Comparison of ENCODE assay signal across 23 cellular contexts in the genomic region with DNA sequence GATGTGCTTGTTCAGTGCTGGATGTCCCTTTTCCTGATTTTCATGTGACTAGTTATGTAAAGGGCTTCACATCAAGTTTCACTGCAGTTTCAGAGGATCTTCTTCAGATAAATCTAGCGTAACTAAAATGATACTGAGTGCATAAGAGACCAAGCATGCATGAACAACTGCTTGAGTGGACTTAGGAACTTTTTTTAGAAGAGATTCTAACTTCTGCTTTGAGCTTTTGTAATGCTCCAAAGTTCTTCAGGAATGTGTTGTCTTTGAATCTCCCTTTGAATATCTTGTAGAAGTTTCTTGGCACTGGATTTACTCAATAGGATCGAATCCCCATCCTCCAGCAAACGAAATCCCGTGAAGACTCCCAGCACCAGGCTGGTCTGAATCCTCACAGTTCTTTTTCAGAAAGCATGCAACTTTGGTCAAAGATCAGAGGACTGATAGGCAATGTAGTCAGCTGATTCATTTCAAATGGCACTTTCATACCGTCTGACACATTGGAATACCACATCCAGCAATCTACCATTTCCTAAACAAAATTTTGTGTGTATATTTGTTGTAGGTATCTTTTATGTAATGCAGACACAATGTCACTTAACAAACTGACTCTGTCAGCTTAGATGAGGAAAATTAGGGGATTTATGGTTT. TPM values are rescaled to one million over a fixed set of nuclear protein-coding genes. Genes with fewer than 3 reads are reported as not detected.
DNase-seq lines count a peak whose midpoint lies in the region; ATAC-seq and TF ChIP-seq lines count a peak whose summit lies in the region.
"Had no signal": no experiment of that assay in that cellular context is flagged by ENCODE, and none has a peak within 500 bp of the region (broad histone marks: within the 10 kb centered on the region; RNA-seq: fewer than 3 reads in every experiment).

No MANE protein-coding gene starts in this region.

- H3K4me1 ChIP-seq in effector memory CD4-positive, alpha-beta T cell (ENCODE audit: control insufficient read depth, insufficient read depth, low read length, poor library complexity, severe bottlenecking) = no peaks in the 10 kb centered on the region

- H3K27ac Mint-ChIP-seq in nephron = peak overlapping the region; percentile 72 to 83 (median 81)
- no peak overlapping the region for H3K27ac Mint-ChIP-seq in natural killer cell treated with Interleukin-12 subunit alpha and Interleukin-12 subunit beta and Interleukin-15 and Interleukin-18, amount 100 ng/mL, for 72 hours
- H3K27ac Mint-ChIP-seq: B cell had no signal

- TF ChIP-seq CTCF in nephron (IDR thresholded peaks at IDR 0.05; ENCODE audit: unreplicated experiment in 3 of 3) = no peak

- no peaks in the 10 kb centered on the region for H3K36me3 Mint-ChIP-seq in nephron (ENCODE audit: low read depth)
- H3K36me3 Mint-ChIP-seq in natural killer cell treated with Interleukin-12 subunit alpha and Interleukin-12 subunit beta and Interleukin-15 and Interleukin-18, amount 100 ng/mL, for 72 hours = no peaks in the 10 kb centered on the region

- no peaks in the 10 kb centered on the region for H3K9me3 Mint-ChIP-seq in nephron
- H3K9me3 Mint-ChIP-seq in natural killer cell treated with Interleukin-12 subunit alpha and Interleukin-12 subunit beta and Interleukin-15 and Interleukin-18, amount 100 ng/mL, for 72 hours = peaks cover 2% of the 10 kb centered on the region

- H3K27ac ChIP-seq in effector memory CD4-positive, alpha-beta T cell (ENCODE audit: insufficient read depth, low read length, poor library complexity, severe bottlenecking) = no peak overlapping the region
- H3K27ac ChIP-seq: HL-60 had no signal

- H3K4me3 Mint-ChIP-seq in nephron = peak overlapping the region in 1 of 3 experiments; percentile 60
- no peak overlapping the region for H3K4me3 Mint-ChIP-seq in natural killer cell treated with Interleukin-12 subunit alpha and Interleukin-12 subunit beta and Interleukin-15 and Interleukin-18, amount 100 ng/mL, for 72 hours
- H3K4me3 Mint-ChIP-seq: B cell had no signal

- DNase-seq in ACHN = peak; percentile 64
- peak; percentile 38 for DNase-seq in RPMI7951 (ENCODE audit: low read depth)
- DNase-seq in kidney tubule cell (ENCODE audit: low spot score) = peak; percentile 89
- DNase-seq in superior temporal gyrus (ENCODE audit: extremely low spot score) = no peak
- no peak for DNase-seq in middle frontal gyrus (ENCODE audit: extremely low spot score, low spot score)
- DNase-seq in natural killer cell treated with Interleukin-12 subunit alpha and Interleukin-12 subunit beta and Interleukin-15 and Interleukin-18, amount 100 ng/mL, for 72 hours (ENCODE audit: low spot score) = no peak
- no peak for DNase-seq in effector memory CD4-positive, alpha-beta T cell
- DNase-seq: 8988T, DMS153, GF-D8, IMR-90, NCI-H1092, NCI-H1436 treated with DMSO at 0.1 percent for 48 hours, NCI-H2107, NCI-H510A, NCI-H748 treated with DMSO at 0.1 percent for 48 hours, OCI-M1, RPMI8226, SHP77 treated with DMSO at 0.1 percent for 48 hours had no signal

- H3K36me3 ChIP-seq in effector memory CD4-positive, alpha-beta T cell (ENCODE audit: control insufficient read depth, insufficient read depth, low read length) = no peaks in the 10 kb centered on the region

- no peaks in the 10 kb centered on the region for H3K27me3 Mint-ChIP-seq in nephron (ENCODE audit: low read depth)
- peaks cover 25 to 56% of the 10 kb centered on the region in 2 donors for H3K27me3 Mint-ChIP-seq in natural killer cell treated with Interleukin-12 subunit alpha and Interleukin-12 subunit beta and Interleukin-15 and Interleukin-18, amount 100 ng/mL, for 72 hours

- H3K9me3 ChIP-seq in effector memory CD4-positive, alpha-beta T cell (ENCODE audit: control insufficient read depth, low read length) = no peaks in the 10 kb centered on the region

- no peaks in the 10 kb centered on the region for H3K27me3 ChIP-seq in effector memory CD4-positive, alpha-beta T cell (replicated peaks; ENCODE audit: control insufficient read depth, insufficient read depth, low read length, poor library complexity, severe bottlenecking)

- no peak for ATAC-seq in natural killer cell treated with Interleukin-12 subunit alpha and Interleukin-12 subunit beta and Interleukin-15 and Interleukin-18, amount 100 ng/mL, for 72 hours
- ATAC-seq: HCT116 had no signal

- no peak overlapping the region for H3K4me3 ChIP-seq in effector memory CD4-positive, alpha-beta T cell (ENCODE audit: insufficient read depth, low read depth, low read length, poor library complexity, severe bottlenecking)

- peaks cover 41% of the 10 kb centered on the region for H3K4me1 Mint-ChIP-seq in nephron
- no peaks in the 10 kb centered on the region for H3K4me1 Mint-ChIP-seq in natural killer cell treated with Interleukin-12 subunit alpha and Interleukin-12 subunit beta and Interleukin-15 and Interleukin-18, amount 100 ng/mL, for 72 hours (ENCODE audit: low read depth in 2 of 2)
- H3K4me1 Mint-ChIP-seq: B cell had no signal

- in situ Hi-C loops in ACHN (cut with HindIII; ENCODE audit: low pct_ligation_motif_present, low pct_unique_long_range_greater_than_20kb, low sequenced_read_pairs) = no loop called here

RNA-seq across cellular contexts. Expression of a gene that starts 33.2 kb away (rescaled TPM):
- 30.0 and 34.0 TPM in 2 replicates for total RNA-seq in RPMI7951 (2014; rRNA removed; shearing (Covaris generic))
- total RNA-seq in natural killer cell treated with Interleukin-12 subunit alpha and Interleukin-12 subunit beta and Interleukin-15 and Interleukin-18, amount 100 ng/mL, for 72 hours = 1 to 10 TPM; 1.0 to 9.5 TPM

Comparison
In these comparisons a context has a peak if more than half of its experiments do, and no peak if none do; other contexts are left out.
1. DNase-seq: peak in ACHN (single experiment), RPMI7951 (single experiment) and kidney tubule cell (single experiment); none in superior temporal gyrus (single experiment), middle frontal gyrus (single experiment), natural killer cell treated with Interleukin-12 subunit alpha and Interleukin-12 subunit beta and Interleukin-15 and Interleukin-18, amount 100 ng/mL, for 72 hours (single experiment) and effector memory CD4-positive, alpha-beta T cell (0 of 3).
2. H3K27ac Mint-ChIP-seq: peak in nephron (3 of 3); none in natural killer cell treated with Interleukin-12 subunit alpha and Interleukin-12 subunit beta and Interleukin-15 and Interleukin-18, amount 100 ng/mL, for 72 hours (0 of 2).